Comparison of ENCODE assay signal across 11 cellular contexts in the genomic region with DNA sequence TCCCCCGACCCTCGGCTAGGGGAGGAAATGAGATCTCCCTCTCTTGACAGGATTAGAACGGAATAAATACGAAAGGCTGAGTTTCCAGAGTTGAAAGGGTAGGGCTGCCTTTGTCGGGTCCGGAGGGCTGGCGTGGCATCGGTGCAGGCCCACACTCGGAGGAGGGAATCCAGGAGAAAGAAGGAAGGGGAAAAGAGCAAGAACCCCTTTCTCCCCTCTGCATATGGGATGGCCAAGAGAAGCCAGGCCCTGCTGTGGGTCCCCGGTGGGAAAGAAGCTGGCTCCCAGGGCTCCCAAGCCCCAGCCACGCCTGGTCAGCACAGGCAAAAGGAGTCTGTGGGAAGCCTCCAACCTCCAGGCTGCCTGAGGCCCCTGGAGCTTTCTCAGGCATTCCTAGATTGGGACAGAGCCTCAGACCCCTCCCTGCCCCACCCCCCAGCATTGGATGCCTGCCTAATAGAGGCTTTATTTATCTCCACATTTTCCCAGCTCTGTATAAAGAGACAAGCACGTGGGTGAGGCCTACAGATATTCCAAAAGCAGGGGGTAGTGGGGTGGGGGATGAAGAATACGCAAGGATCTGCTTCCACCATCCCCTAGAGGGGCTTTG. TPM values are rescaled to one million over a fixed set of nuclear protein-coding genes. Genes with fewer than 3 reads are reported as not detected.
DNase-seq lines count a peak whose midpoint lies in the region; ATAC-seq and TF ChIP-seq lines count a peak whose summit lies in the region.
"Had no signal": no experiment of that assay in that cellular context is flagged by ENCODE, and none has a peak within 500 bp of the region (broad histone marks: within the 10 kb centered on the region; RNA-seq: fewer than 3 reads in every experiment).

No MANE protein-coding gene starts in this region.

- DNase-seq in choroid plexus epithelial cell (ENCODE audit: low read depth) (peak; percentile 49), skeletal muscle cell (ENCODE audit: low read depth) (peak; percentile 24), CD1c-positive myeloid dendritic cell (ENCODE audit: extremely low spot score) (no peak), ureter (ENCODE audit: low spot score) (no peak), NCI-H526 treated with DMSO at 0.1 percent for 48 hours (lab: John Stamatoyannopoulos, UW) (no peak)
- DNase-seq: activated naive CD4-positive, alpha-beta T cell treated with Interleukin-2 at 50 U/mL for 16 hours; NCI-H446 treated with DMSO at 0.1 percent for 48 hours; SIG-M5 had no signal

- H3K4me2 ChIP-seq in BLaER1 treated with 17β-estradiol and CSF1 and Interleukin-3, amounts not matched to agents 10 nM and 100 nM, result peak overlapping the region in 6 of 11 experiments; percentile 2 to 50 (median 46); a peak in 7 of 22 replicates

- no peaks in the 10 kb centered on the region for H3K9me3 ChIP-seq in BLaER1 treated with 17β-estradiol and CSF1 and Interleukin-3, amounts not matched to agents 10 nM and 100 nM (replicated peaks in 1 of 11)
- no peaks in the 10 kb centered on the region for H3K9me3 ChIP-seq in iPS-15b (ENCODE audit: control insufficient read depth, insufficient read depth, low read length)

- peak overlapping the region in 3 of 11 experiments; percentile 27 to 49 (median 39); a peak in 3 of 22 replicates for H3K9ac ChIP-seq in BLaER1 treated with 17β-estradiol and CSF1 and Interleukin-3, amounts not matched to agents 10 nM and 100 nM
- peak overlapping the region; percentile 32 for H3K9ac ChIP-seq in iPS-15b (ENCODE audit: low read depth, low read length)

- peaks cover 14 to 96% (median 81%) of the 10 kb centered on the region in 10 experiments; a peak in 18 of 20 replicates for H3K4me1 ChIP-seq in BLaER1 treated with 17β-estradiol and CSF1 and Interleukin-3, amounts not matched to agents 10 nM and 100 nM
- H3K4me1 ChIP-seq in iPS-15b (ENCODE audit: control insufficient read depth, insufficient read depth, low read length), result peaks cover 13% of the 10 kb centered on the region

- peaks cover 30 to 100% (median 99%) of the 10 kb centered on the region in 11 experiments; a peak in 20 of 22 replicates for H4K20me1 ChIP-seq in BLaER1 treated with 17β-estradiol and CSF1 and Interleukin-3, amounts not matched to agents 10 nM and 100 nM

- peaks cover 10 to 83% (median 59%) of the 10 kb centered on the region in 11 experiments; a peak in 20 of 22 replicates for H3K36me3 ChIP-seq in BLaER1 treated with 17β-estradiol and CSF1 and Interleukin-3, amounts not matched to agents 10 nM and 100 nM
- no peaks in the 10 kb centered on the region for H3K36me3 ChIP-seq in iPS-15b (ENCODE audit: control insufficient read depth, insufficient read depth, low read length)

- H3K27ac ChIP-seq in BLaER1 treated with 17β-estradiol and CSF1 and Interleukin-3, amounts not matched to agents 10 nM and 100 nM, result peak overlapping the region in 2 of 11 experiments; percentile 13 to 35; a peak in 1 of 22 replicates

- H3K4me3 ChIP-seq in BLaER1 treated with 17β-estradiol and CSF1 and Interleukin-3, amounts not matched to agents 10 nM and 100 nM, result no peak overlapping the region
- H3K4me3 ChIP-seq in choroid plexus epithelial cell (ENCODE audit: low read depth, low read length) (no peak overlapping the region), iPS-15b (ENCODE audit: low read depth, low read length) (no peak overlapping the region), skeletal muscle cell (ENCODE audit: low read depth, low read length) (no peak overlapping the region)

- no peak for ATAC-seq in GM18868 (IDR thresholded peaks at IDR 0.05; ENCODE audit: unreplicated experiment)

- TF ChIP-seq CTCF in choroid plexus epithelial cell (conservative IDR thresholded peaks at IDR 0.05; ENCODE audit: low read depth, low read length), result no peak

- no peaks in the 10 kb centered on the region for H3K27me3 ChIP-seq in BLaER1 treated with 17β-estradiol and CSF1 and Interleukin-3, amounts not matched to agents 10 nM and 100 nM
- no peaks in the 10 kb centered on the region for H3K27me3 ChIP-seq in iPS-15b (ENCODE audit: control insufficient read depth, insufficient read depth, low read length)

RNA-seq across cellular contexts. Expression of a gene that starts 56.3 kb away (rescaled TPM):
- total RNA-seq in ureter, result 423 TPM

Comparison
In these comparisons a context has a peak if more than half of its experiments do, and no peak if none do; other contexts are left out.
1. DNase-seq: peak in choroid plexus epithelial cell (single experiment) and skeletal muscle cell (single experiment); none in CD1c-positive myeloid dendritic cell (single experiment), ureter (single experiment) and NCI-H526 treated with DMSO at 0.1 percent for 48 hours (single experiment).